Comparison of ENCODE assay signal across 15 cellular contexts in the genomic region with DNA sequence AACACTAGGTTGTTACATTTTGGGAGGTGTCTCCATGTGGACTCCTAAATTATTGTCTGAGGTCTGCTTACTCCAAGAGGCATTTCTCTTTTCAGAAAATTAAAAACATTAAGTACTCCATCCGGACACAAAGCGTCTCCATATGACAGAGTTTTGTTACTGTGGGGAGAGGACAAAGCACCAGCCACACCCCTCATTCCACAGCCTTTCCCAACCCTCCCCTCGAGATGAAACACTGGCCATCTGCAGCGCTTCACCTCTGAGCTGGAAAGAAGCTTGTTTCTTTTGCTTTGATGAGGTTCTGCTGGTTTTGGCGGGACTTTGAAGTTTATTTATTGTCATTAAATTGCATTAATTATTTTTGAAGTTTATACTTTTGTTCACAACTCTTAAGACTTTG. TPM values are rescaled to one million over a fixed set of nuclear protein-coding genes. Genes with fewer than 3 reads are reported as not detected.
A peak's percentile ranks its signal among the peaks of the same experiment; 100 is the strongest.
DNase-seq lines count a peak whose midpoint lies in the region; ATAC-seq and TF ChIP-seq lines count a peak whose summit lies in the region.
"Had no signal": no experiment of that assay in that cellular context is flagged by ENCODE, and none has a peak within 500 bp of the region (broad histone marks: within the 10 kb centered on the region; RNA-seq: fewer than 3 reads in every experiment).

No MANE protein-coding gene starts in this region.

- TF ChIP-seq POLR2A in gastroesophageal sphincter (IDR thresholded peaks at IDR 0.05): no peak

- no peak overlapping the region for H3K4me3 ChIP-seq in H7 (ENCODE audit: insufficient read depth, low read depth, low read length)
- peak overlapping the region; percentile 44 for H3K4me3 ChIP-seq in SJCRH30
- H3K4me3 ChIP-seq in gastroesophageal sphincter: no peak overlapping the region
- H3K4me3 ChIP-seq in smooth muscle cell: no peak overlapping the region
- no peak overlapping the region for H3K4me3 ChIP-seq in tibial artery

- intact Hi-C loops in tibial artery (cut with DNase I; ENCODE audit: low total_unique reads): no loop called here

- H3K27ac ChIP-seq in SJCRH30 (peak overlapping the region; percentile 60), gastroesophageal sphincter (peak overlapping the region in 3 of 4 donors; percentile 30 to 70 (median 63)), smooth muscle cell (ENCODE audit: low read depth) (peak overlapping the region; percentile 82), tibial artery (no peak overlapping the region)
- H3K27ac ChIP-seq: VCaP had no signal

- H3K4me2 ChIP-seq in smooth muscle cell: peak overlapping the region; percentile 35
- H3K4me2 ChIP-seq: SK-N-SH had no signal

- no peaks in the 10 kb centered on the region for H3K27me3 ChIP-seq in H7 (ENCODE audit: control insufficient read depth, insufficient read depth, low read length)
- H3K27me3 ChIP-seq in SJCRH30: no peaks in the 10 kb centered on the region
- no peaks in the 10 kb centered on the region for H3K27me3 ChIP-seq in gastroesophageal sphincter
- no peaks in the 10 kb centered on the region for H3K27me3 ChIP-seq in smooth muscle cell (ENCODE audit: low read depth)
- peaks cover 0 to 35% of the 10 kb centered on the region in 2 donors for H3K27me3 ChIP-seq in tibial artery

- DNase-seq in H7 (peak; percentile 51), SJCRH30 (peak; percentile 40 to 61), smooth muscle cell (lab: John Stamatoyannopoulos, UW; ENCODE audit: unreplicated experiment) (no peak), tibial artery (no peak), SIG-M5 (lab: John Stamatoyannopoulos, UW) (no peak)
- DNase-seq: activated CD8-positive, alpha-beta memory T cell treated with anti-CD3 and anti-CD28 coated beads, Interleukin-2, amount 10 ng/mL, durations not matched to agents 7 days and 5 days; activated naive CD4-positive, alpha-beta T cell treated with Interleukin-2 at 50 U/mL for 16 hours; HCEC 1CT; NCI-H2171 had no signal

- no peak for TF ChIP-seq EP300 in gastroesophageal sphincter (IDR thresholded peaks at IDR 0.05)

- H3K36me3 ChIP-seq in H7 (replicated peaks; ENCODE audit: control insufficient read depth, insufficient read depth, low read length): no peaks in the 10 kb centered on the region
- H3K36me3 ChIP-seq in SJCRH30: no peaks in the 10 kb centered on the region
- no peaks in the 10 kb centered on the region for H3K36me3 ChIP-seq in gastroesophageal sphincter
- H3K36me3 ChIP-seq in smooth muscle cell (ENCODE audit: low read depth): no peaks in the 10 kb centered on the region
- no peaks in the 10 kb centered on the region for H3K36me3 ChIP-seq in tibial artery

- no peak overlapping the region for H3K9ac ChIP-seq in smooth muscle cell (ENCODE audit: low read depth)
- H3K9ac ChIP-seq: SK-N-SH had no signal

- H3K9me3 ChIP-seq in SJCRH30 (replicated peaks): no peaks in the 10 kb centered on the region
- peaks cover 0 to 7% (median 0%) of the 10 kb centered on the region in 3 donors for H3K9me3 ChIP-seq in gastroesophageal sphincter
- H3K9me3 ChIP-seq in smooth muscle cell (replicated peaks; ENCODE audit: low read depth): no peaks in the 10 kb centered on the region
- no peaks in the 10 kb centered on the region for H3K9me3 ChIP-seq in tibial artery
- H3K9me3 ChIP-seq: SK-N-SH had no signal

- peak; percentile 89 for ATAC-seq in gastroesophageal sphincter
- no peak for ATAC-seq in GM18520 (IDR thresholded peaks at IDR 0.05; ENCODE audit: unreplicated experiment)
- ATAC-seq in HG02885 (IDR thresholded peaks at IDR 0.05; ENCODE audit: poor library complexity, unreplicated experiment): no peak
- ATAC-seq: activated CD8-positive, alpha-beta memory T cell treated with anti-CD3 and anti-CD28 coated beads, Interleukin-2, amount 10 ng/mL, durations not matched to agents 7 days and 5 days had no signal

- no peaks in the 10 kb centered on the region for H3K79me2 ChIP-seq in smooth muscle cell (ENCODE audit: low read depth)

- peak overlapping the region; percentile 70 for H2AFZ ChIP-seq in smooth muscle cell (ENCODE audit: low read depth)

- TF ChIP-seq CTCF in gastroesophageal sphincter (IDR thresholded peaks at IDR 0.05): no peak
- TF ChIP-seq CTCF in smooth muscle cell (IDR thresholded peaks at IDR 0.05; ENCODE audit: borderline replicate concordance, insufficient read depth, poor library complexity, severe bottlenecking): no peak
- TF ChIP-seq CTCF in tibial artery (IDR thresholded peaks at IDR 0.05): no peak

- 23 to 36% methylated on average over 5 of the region's 5 CpGs for WGBS in gastroesophageal sphincter (ENCODE audit: low coverage in 1 of 2), 2 donors
- WGBS in smooth muscle cell (ENCODE audit: low lambda C conversion rate): 25% methylated on average over 5 of the region's 5 CpGs

- peaks cover 5% of the 10 kb centered on the region; the same call in 1 of the 2 replicates for H3K4me1 ChIP-seq in SJCRH30
- H3K4me1 ChIP-seq in gastroesophageal sphincter: peaks cover 0 to 38% (median 11%) of the 10 kb centered on the region in 3 donors
- peaks cover 18% of the 10 kb centered on the region for H3K4me1 ChIP-seq in smooth muscle cell (ENCODE audit: low read depth)
- no peaks in the 10 kb centered on the region for H3K4me1 ChIP-seq in tibial artery

- no peaks in the 10 kb centered on the region for H4K20me1 ChIP-seq in smooth muscle cell (ENCODE audit: low read depth)

- H3F3A ChIP-seq in smooth muscle cell (ENCODE audit: low read depth): peaks cover 19% of the 10 kb centered on the region

RNA-seq across cellular contexts. Expression of gene NKD2, which starts 27.7 kb away (rescaled TPM):
- 4.9 and 5.7 TPM in 2 replicates for total RNA-seq in H7 (2014; rRNA removed; shearing (Covaris generic))
- total RNA-seq in SJCRH30 (2014; rRNA removed; shearing (Covaris generic)): not detected in 2 replicates
- total RNA-seq in gastroesophageal sphincter: 1 to 10 TPM; 1.8 to 6.1 (median 1.9) TPM
- total RNA-seq in smooth muscle cell: 31.2 and 32.5 TPM in 2 replicates
- polyA plus RNA-seq in smooth muscle cell: 105 and 122 TPM in 2 replicates
- total RNA-seq: myocyte had no signal
- polyA plus RNA-seq: SK-N-SH had no signal

Comparison
In these comparisons a context has a peak if more than half of its experiments do, and no peak if none do; other contexts are left out.
1. DNase-seq: peak in H7 (single experiment) and SJCRH30 (2 of 2); none in smooth muscle cell (single experiment), tibial artery (0 of 2) and SIG-M5 (single experiment).
2. H3K27ac ChIP-seq: peak in SJCRH30 (single experiment), gastroesophageal sphincter (3 of 4) and smooth muscle cell (single experiment); none in tibial artery (0 of 2).